2 cellular contexts compared by ENCODE assay signal in genomic region chr3:113166719-113167492, GRCh38.
TF ChIP-seq lines count a peak whose summit lies in the region.

No MANE protein-coding gene starts in this region.

TF ChIP-seq in IMR-90, 13 proteins besides CTCF, POLR2A, EP300 and RAD21:
- no peak for TF ChIP-seq NFE2L2 (IDR thresholded peaks at IDR 0.05; ENCODE audit: low read depth, low read length)
- no peak for TF ChIP-seq MXI1 (IDR thresholded peaks at IDR 0.05; ENCODE audit: borderline replicate concordance, low read depth, low read length)
- TF ChIP-seq SMC3 (IDR thresholded peaks at IDR 0.05; ENCODE audit: low read depth, low read length), result no peak
- TF ChIP-seq BHLHE40 (IDR thresholded peaks at IDR 0.05; ENCODE audit: low read depth, low read length), result no peak
- TF ChIP-seq RCOR1 (IDR thresholded peaks at IDR 0.05; ENCODE audit: insufficient replicate concordance, low read length), result no peak
- TF ChIP-seq USF2 (IDR thresholded peaks at IDR 0.05; ENCODE audit: low read depth, low read length), result no peak
- no peak for TF ChIP-seq MAZ (IDR thresholded peaks at IDR 0.05; ENCODE audit: borderline replicate concordance, low read depth, low read length)
- no peak for TF ChIP-seq RFX5 (IDR thresholded peaks at IDR 0.05; ENCODE audit: low read depth, low read length)
- TF ChIP-seq FOS (IDR thresholded peaks at IDR 0.05; ENCODE audit: low read depth, low read length), result no peak
- no peak for TF ChIP-seq MAFK (IDR thresholded peaks at IDR 0.05; ENCODE audit: low read depth, low read length)
- no peak for TF ChIP-seq ELK1 (IDR thresholded peaks at IDR 0.05; ENCODE audit: borderline replicate concordance, low read depth, low read length)
- TF ChIP-seq CHD1 (IDR thresholded peaks at IDR 0.05; ENCODE audit: low read depth, low read length), result no peak
- TF ChIP-seq CEBPB (IDR thresholded peaks at IDR 0.05; ENCODE audit: low read depth, low read length), result no peak

TF ChIP-seq in HepG2, 621 proteins besides CTCF, POLR2A, EP300 and RAD21:
- TF ChIP-seq ARNTL (CRISPR knock-in tag; IDR thresholded peaks at IDR 0.05) (no peak), ESRRA (CRISPR knock-in tag; IDR thresholded peaks at IDR 0.05; ENCODE audit: low read depth) (no peak)
